In genomic region chr1:202249846-202250245, GRCh38 we compare ENCODE assay signal across 21 cellular contexts. TPM values are rescaled to one million over a fixed set of nuclear protein-coding genes. Genes with fewer than 3 reads are reported as not detected.
DNase-seq lines count a peak whose midpoint lies in the region; ATAC-seq and TF ChIP-seq lines count a peak whose summit lies in the region.
"Had no signal": no experiment of that assay in that cellular context is flagged by ENCODE, and none has a peak within 500 bp of the region (broad histone marks: within the 10 kb centered on the region; RNA-seq: fewer than 3 reads in every experiment).

No MANE protein-coding gene starts in this region.

- H2BK20ac ChIP-seq in H9 (ENCODE audit: low read depth, low read length, poor library complexity, severe bottlenecking), result no peak overlapping the region

- H3K79me2 ChIP-seq in H9 (ENCODE audit: insufficient read depth, low read length), result no peaks in the 10 kb centered on the region

- no peaks in the 10 kb centered on the region for H3K23me2 ChIP-seq in H9 (ENCODE audit: insufficient read length, low read depth, low read length, poor library complexity, severe bottlenecking)

- H3K36me3 ChIP-seq in left lung (no peaks in the 10 kb centered on the region), neuronal stem cell (replicated peaks in 1 of 2; ENCODE audit: control insufficient read depth in 2 of 2, insufficient read depth in 2 of 2, low read length in 2 of 2) (no peaks in the 10 kb centered on the region)
- H3K36me3 ChIP-seq: heart right ventricle, lower lobe of right lung, ovary had no signal

- H3K4me1 Mint-ChIP-seq in H9, result peaks cover 11 to 27% of the 10 kb centered on the region in 2 experiments
- H3K4me1 Mint-ChIP-seq: stimulated activated effector memory CD8-positive, alpha-beta T cell treated with anti-CD3 and anti-CD28 coated beads, Interleukin-12 subunit alpha, Interleukin-12 subunit beta, amount 100 ng/mL, for 72 hours had no signal

- ATAC-seq in left lung, result peak; percentile 63
- no peak for ATAC-seq in left lobe of liver
- ATAC-seq: GM23338; heart right ventricle; lower lobe of right lung; stimulated activated effector memory CD8-positive, alpha-beta T cell treated with anti-CD3 and anti-CD28 coated beads, Interleukin-12 subunit alpha, Interleukin-12 subunit beta, amount 100 ng/mL, for 72 hours had no signal

- no peak overlapping the region for H3K23ac ChIP-seq in H9 (ENCODE audit: insufficient read length, low read depth, low read length)
- no peak overlapping the region for H3K23ac ChIP-seq in neuronal stem cell (ENCODE audit: low read depth, low read length, poor library complexity)

- DNase-seq in AG08395 (ENCODE audit: low spot score) (peak; percentile 67), H9 (peak; percentile 4), astrocyte of the hippocampus (ENCODE audit: low read depth, low spot score) (peak; percentile 83), left lung (no peak), neuronal stem cell (ENCODE audit: low spot score) (no peak), left lobe of liver (ENCODE audit: low spot score) (no peak), NCI-H2196 (lab: John Stamatoyannopoulos, UW; ENCODE audit: unreplicated experiment) (no peak)
- no peak for DNase-seq in stimulated activated CD4-positive, alpha-beta T cell treated with anti-CD3 and anti-CD28 coated beads, Interleukin-1b, Interleukin-23, amount 100 ng/mL, for 48 hours
- DNase-seq: activated CD8-positive, alpha-beta memory T cell treated with anti-CD3 and anti-CD28 coated beads, Interleukin-2, amount 50 U/mL, for 48 hours; heart right ventricle; lower lobe of right lung; NCI-H1694; NCI-H82; ovary had no signal

- no peaks in the 10 kb centered on the region for H3K36me3 Mint-ChIP-seq in H9 (ENCODE audit: insufficient read depth in 1 of 3, low read depth in 3 of 3)
- H3K36me3 Mint-ChIP-seq: stimulated activated effector memory CD8-positive, alpha-beta T cell treated with anti-CD3 and anti-CD28 coated beads, Interleukin-12 subunit alpha, Interleukin-12 subunit beta, amount 100 ng/mL, for 72 hours had no signal

- no peak overlapping the region for H2AK5ac ChIP-seq in H9 (ENCODE audit: insufficient read length, low read length)
- H2AK5ac ChIP-seq in neuronal stem cell (ENCODE audit: low read depth, low read length), result no peak overlapping the region

- H2AFZ ChIP-seq in H9 (ENCODE audit: low read length), result no peak overlapping the region
- no peak overlapping the region for H2AFZ ChIP-seq in neuronal stem cell (ENCODE audit: low read length)
- H2AFZ ChIP-seq: GM23338 had no signal

- no peak overlapping the region for H2BK15ac ChIP-seq in H9 (ENCODE audit: low read depth, low read length)
- H2BK15ac ChIP-seq in neuronal stem cell (ENCODE audit: low read length), result no peak overlapping the region

- H2BK12ac ChIP-seq in H9 (ENCODE audit: insufficient read length, low read depth, low read length) (no peak overlapping the region), neuronal stem cell (ENCODE audit: low read length) (no peak overlapping the region)

- H4K8ac ChIP-seq in H9 (replicated peaks; ENCODE audit: insufficient read length, low read depth, low read length), result no peak overlapping the region
- H4K8ac ChIP-seq in neuronal stem cell (ENCODE audit: low read depth, low read length), result no peak overlapping the region

- no peaks in the 10 kb centered on the region for H4K20me1 ChIP-seq in H9 (ENCODE audit: control insufficient read depth, insufficient read depth, insufficient read length)

- no peak overlapping the region for H3T11ph ChIP-seq in H9 (ENCODE audit: low read length)

- H3K4me2 ChIP-seq in H9 (ENCODE audit: insufficient read depth, insufficient read length, low read length) (no peak overlapping the region), neuronal stem cell (ENCODE audit: insufficient read depth, low read length, poor library complexity, severe bottlenecking) (no peak overlapping the region)
- H3K4me2 ChIP-seq: GM23338 had no signal

- no peak overlapping the region for H3K9ac ChIP-seq in H9 (ENCODE audit: extremely low read depth, insufficient read length, low read length)
- H3K9ac ChIP-seq in neuronal stem cell (ENCODE audit: low read depth, low read length, poor library complexity), result no peak overlapping the region

- H4K5ac ChIP-seq in H9 (ENCODE audit: insufficient read length, low read depth, low read length), result no peak overlapping the region

- H3K4me3 ChIP-seq in left lung (no peak overlapping the region), neuronal stem cell (ENCODE audit: low read length in 2 of 2) (no peak overlapping the region)
- H3K4me3 ChIP-seq: GM23338, heart right ventricle, lower lobe of right lung, ovary, thoracic aorta had no signal

- H3K18ac ChIP-seq in H9 (ENCODE audit: insufficient read length, low read depth, low read length) (no peak overlapping the region), neuronal stem cell (ENCODE audit: low read length) (no peak overlapping the region)

- H4K91ac ChIP-seq in H9 (ENCODE audit: insufficient read length, low read depth, low read length), result no peak overlapping the region
- H4K91ac ChIP-seq in neuronal stem cell (ENCODE audit: low read depth, low read length, poor library complexity), result no peak overlapping the region

- H3K14ac ChIP-seq in H9 (ENCODE audit: insufficient read depth, low read length) (no peak overlapping the region), neuronal stem cell (ENCODE audit: low read length) (no peak overlapping the region)

- H3K4me3 Mint-ChIP-seq in H9, result no peak overlapping the region
- H3K4me3 Mint-ChIP-seq: endodermal cell; GM23338; stimulated activated effector memory CD8-positive, alpha-beta T cell treated with anti-CD3 and anti-CD28 coated beads, Interleukin-12 subunit alpha, Interleukin-12 subunit beta, amount 100 ng/mL, for 72 hours had no signal

- no peaks in the 10 kb centered on the region for H3K9me3 ChIP-seq in H9 (ENCODE audit: control insufficient read depth, low read depth, low read length)
- no peaks in the 10 kb centered on the region for H3K9me3 ChIP-seq in left lung
- no peaks in the 10 kb centered on the region for H3K9me3 ChIP-seq in neuronal stem cell (replicated peaks in 1 of 2; ENCODE audit: control insufficient read depth in 2 of 2, insufficient read depth in 1 of 2, low read depth in 1 of 2, low read length in 2 of 2)
- H3K9me3 ChIP-seq: heart right ventricle, lower lobe of right lung, ovary, thoracic aorta had no signal

- WGBS in H9 (ENCODE audit: extremely low coverage, insufficient read length, low lambda C conversion rate), result no CpG with 5 or more reads among the region's 2 CpGs
- no CpG with 5 or more reads among the region's 2 CpGs for WGBS in neuronal stem cell (ENCODE audit: extremely low coverage in 2 of 2, insufficient read length in 2 of 2, insufficient replicate concordance in 1 of 2), 2 donors

- intact Hi-C loops in left lung (cut with DNase I), result no loop called here

- TF ChIP-seq CTCF in H9 (conservative IDR thresholded peaks at IDR 0.05) (no peak), left lung (IDR thresholded peaks at IDR 0.05) (no peak)

- H3K4ac ChIP-seq in H9 (ENCODE audit: low read depth, low read length) (no peak overlapping the region), neuronal stem cell (ENCODE audit: low read length) (no peak overlapping the region)

- no peak overlapping the region for H3K27ac Mint-ChIP-seq in H9
- H3K27ac Mint-ChIP-seq: endodermal cell; GM23338; stimulated activated effector memory CD8-positive, alpha-beta T cell treated with anti-CD3 and anti-CD28 coated beads, Interleukin-12 subunit alpha, Interleukin-12 subunit beta, amount 100 ng/mL, for 72 hours had no signal

- no peak overlapping the region for H2BK120ac ChIP-seq in H9 (ENCODE audit: low read depth, low read length, poor library complexity, severe bottlenecking)
- no peak overlapping the region for H2BK120ac ChIP-seq in neuronal stem cell (ENCODE audit: low read depth, low read length)

- H3K79me1 ChIP-seq in H9 (ENCODE audit: insufficient read depth, low read depth, low read length, poor library complexity, severe bottlenecking) (no peaks in the 10 kb centered on the region), neuronal stem cell (ENCODE audit: low read depth, low read length) (no peaks in the 10 kb centered on the region)

- H3K27ac ChIP-seq in H9 (ENCODE audit: insufficient read length, low read depth, low read length) (no peak overlapping the region), left lung (no peak overlapping the region), neuronal stem cell (replicated peaks; ENCODE audit: low read length) (no peak overlapping the region)
- H3K27ac ChIP-seq: C4-2B, heart right ventricle, lower lobe of right lung, ovary had no signal

- H3K4me1 ChIP-seq in H9 (ENCODE audit: insufficient read depth, low read length) (no peaks in the 10 kb centered on the region), left lung (no peaks in the 10 kb centered on the region), neuronal stem cell (ENCODE audit: control insufficient read depth in 2 of 2, insufficient read depth in 1 of 2, low read depth in 1 of 2, low read length in 2 of 2) (peaks cover 0 to 6% of the 10 kb centered on the region in 2 donors)
- H3K4me1 ChIP-seq: heart right ventricle, lower lobe of right lung had no signal

- H3K9me3 Mint-ChIP-seq in H9, result no peaks in the 10 kb centered on the region
- H3K9me3 Mint-ChIP-seq: endodermal cell; GM23338; stimulated activated effector memory CD8-positive, alpha-beta T cell treated with anti-CD3 and anti-CD28 coated beads, Interleukin-12 subunit alpha, Interleukin-12 subunit beta, amount 100 ng/mL, for 72 hours had no signal

- no peaks in the 10 kb centered on the region; the same call in 1 of the 2 replicates for H3K27me3 ChIP-seq in H9 (ENCODE audit: insufficient read depth, low read length)
- H3K27me3 ChIP-seq in left lung, result peaks cover 0 to 6% of the 10 kb centered on the region in 2 donors
- H3K27me3 ChIP-seq in neuronal stem cell (ENCODE audit: control insufficient read depth in 3 of 3, insufficient read depth in 3 of 3, low read depth in 1 of 3, low read length in 3 of 3), result peaks cover 0 to 39% (median 0%) of the 10 kb centered on the region in 3 experiments
- H3K27me3 ChIP-seq: ovary had no signal

- H3K27me3 Mint-ChIP-seq in H9 (ENCODE audit: low read depth), result peaks cover 13% of the 10 kb centered on the region

- H2BK5ac ChIP-seq in H9 (ENCODE audit: insufficient read length, low read length) (no peak overlapping the region), neuronal stem cell (ENCODE audit: low read length) (no peak overlapping the region)

- H3K56ac ChIP-seq in H9 (ENCODE audit: insufficient read length, low read depth, low read length), result no peak overlapping the region

RNA-seq across cellular contexts. Expression of gene LGR6, which starts 56.2 kb away (rescaled TPM):
- total RNA-seq in H9 (2021), result 0.66 and 1.0 TPM in 2 replicates
- 1 to 10 TPM; 1.5 TPM for total RNA-seq in left lung
- polyA plus RNA-seq in neuronal stem cell (2013, experiment 1 of 2), result 0.21 TPM
- 0.15 TPM for polyA plus RNA-seq in neuronal stem cell (2013, experiment 2 of 2)
- total RNA-seq in left lobe of liver, result 1.4 TPM
- total RNA-seq: fibroblast of lung; T-helper 1 cell treated with Interleukin-12 subunit alpha and Interleukin-12 subunit beta and Interleukin-4 antibody, amounts not matched to agents 30 ng/mL and 1 ng/mL, for 36 hours had no signal

Comparison
In these comparisons a context has a peak if more than half of its experiments do, and no peak if none do; other contexts are left out.
1. DNase-seq: peak in AG08395 (single experiment), H9 (single experiment) and astrocyte of the hippocampus (single experiment); none in left lung (0 of 2), neuronal stem cell (single experiment), left lobe of liver (single experiment), stimulated activated CD4-positive, alpha-beta T cell treated with anti-CD3 and anti-CD28 coated beads, Interleukin-1b, Interleukin-23, amount 100 ng/mL, for 48 hours (single experiment) and NCI-H2196 (single experiment).